In genomic region chr7:102115181-102115580, GRCh38 we compare ENCODE assay signal across 8 cellular contexts.
"Had no signal": no experiment of that assay in that cellular context is flagged by ENCODE, and none has a peak within 500 bp of the region (broad histone marks: within the 10 kb centered on the region; RNA-seq: fewer than 3 reads in every experiment).

No MANE protein-coding gene starts in this region.

- H2AFZ ChIP-seq: GM23338 had no signal

- H3K4me1 Mint-ChIP-seq: IgD-negative memory B cell had no signal

- DNase-seq: H9, HCEC 1CT, HFFc6 had no signal

- ATAC-seq: GM23338 had no signal

- H3K4me3 Mint-ChIP-seq: GM23338, H9, HFFc6, IgD-negative memory B cell had no signal

- FAIRE-seq: H1, H54 had no signal

- H3K27ac Mint-ChIP-seq: GM23338, HFFc6, IgD-negative memory B cell had no signal

- H3K27me3 Mint-ChIP-seq: IgD-negative memory B cell had no signal

- H3K27ac ChIP-seq: HL-60 had no signal

- H3K9me3 Mint-ChIP-seq: GM23338, H9, HFFc6, IgD-negative memory B cell had no signal

- H3K4me2 ChIP-seq: GM23338 had no signal

- H3K4me3 ChIP-seq: GM23338 had no signal
